In genomic region chr2:237692601-237693079, GRCh38 we compare ENCODE assay signal across 8 cellular contexts.
DNase-seq lines count a peak whose midpoint lies in the region; ATAC-seq and TF ChIP-seq lines count a peak whose summit lies in the region.

No MANE protein-coding gene starts in this region.

- DNase-seq in BJ (ENCODE audit: low read depth) (no peak), Karpas-422 (peak; percentile 65), H4 (ENCODE audit: low spot score) (no peak), AG08395 (ENCODE audit: low spot score) (no peak)
- DNase-seq in activated naive CD8-positive, alpha-beta T cell treated with anti-CD3 and anti-CD28 coated beads, Interleukin-2, amount 10 ng/mL, durations not matched to agents 7 days and 5 days: no peak

- H4K20me1 ChIP-seq in Karpas-422 (ENCODE audit: insufficient read depth, low read depth, low read length): peaks cover 47% of the 10 kb centered on the region

- 0 out of 2 replicates have a peak, but pooled peaks cover 12% of the 10 kb centered on the region for H3K79me2 ChIP-seq in Karpas-422 (ENCODE audit: low read length)

- H3K4me3 Mint-ChIP-seq in activated naive CD8-positive, alpha-beta T cell treated with anti-CD3 and anti-CD28 coated beads, Interleukin-2, amount 10 ng/mL, durations not matched to agents 7 days and 5 days: peak overlapping the region; percentile 97

- H3K9me2 ChIP-seq in Karpas-422 (replicated peaks; ENCODE audit: insufficient read depth, low read length): no peaks in the 10 kb centered on the region

- POLR2A ChIA-PET in BJ (lab: Charles Lee): no interaction called here
- POLR2A ChIA-PET in activated naive CD8-positive, alpha-beta T cell treated with anti-CD3 and anti-CD28 coated beads, Interleukin-2, amount 10 ng/mL, durations not matched to agents 7 days and 5 days (lab: Charles Lee): interaction anchor here (0.8 to 9.4 kb wide), 9 partner anchors 9 to 111 kb away, joined by 3 to 187 read pairs (median 4); no protein-coding TSS in a partner anchor

- no peaks in the 10 kb centered on the region for H3K36me3 ChIP-seq in BJ (ENCODE audit: control insufficient read depth, insufficient read depth, low read length)
- H3K36me3 ChIP-seq in Karpas-422 (ENCODE audit: insufficient read depth, low read length): no peaks in the 10 kb centered on the region

- CTCF ChIA-PET in BJ (lab: Yijun Ruan, JAX): interaction anchor here (0.8 to 2.7 kb wide), 5 partner anchors 10 to 120 kb away, joined by 3 to 9 read pairs (median 4); no protein-coding TSS in a partner anchor

- peak overlapping the region; percentile 83 for H3K4me3 ChIP-seq in BJ (ENCODE audit: low read depth, low read length)
- peak overlapping the region; percentile 90 for H3K4me3 ChIP-seq in Karpas-422 (ENCODE audit: low read length)
- H3K4me3 ChIP-seq in iPS-11a (ENCODE audit: low read depth, low read length): peak overlapping the region; percentile 78
- H3K4me3 ChIP-seq in skin epidermis: peak overlapping the region; percentile 73 to 95 (median 90)

- no peaks in the 10 kb centered on the region for H3K9me3 ChIP-seq in Karpas-422 (ENCODE audit: low read length)

- peak; percentile 3 for ATAC-seq in GM19328 (IDR thresholded peaks at IDR 0.05; ENCODE audit: unreplicated experiment)
- ATAC-seq in activated naive CD8-positive, alpha-beta T cell treated with anti-CD3 and anti-CD28 coated beads, Interleukin-2, amount 10 ng/mL, durations not matched to agents 7 days and 5 days (ENCODE audit: low read depth): peak; percentile 0

- H2AFZ ChIP-seq in Karpas-422 (ENCODE audit: low read length): peak overlapping the region; percentile 98

- peak overlapping the region; percentile 96 for H3K27ac Mint-ChIP-seq in activated naive CD8-positive, alpha-beta T cell treated with anti-CD3 and anti-CD28 coated beads, Interleukin-2, amount 10 ng/mL, durations not matched to agents 7 days and 5 days

- no peaks in the 10 kb centered on the region for H3K9me3 Mint-ChIP-seq in activated naive CD8-positive, alpha-beta T cell treated with anti-CD3 and anti-CD28 coated beads, Interleukin-2, amount 10 ng/mL, durations not matched to agents 7 days and 5 days

- peak overlapping the region; percentile 93 for H3K4me2 ChIP-seq in Karpas-422 (ENCODE audit: low read depth, low read length, poor library complexity, severe bottlenecking)

- H3K9ac ChIP-seq in Karpas-422 (ENCODE audit: low read length): peak overlapping the region; percentile 91

- H3K27me3 ChIP-seq in BJ (ENCODE audit: control insufficient read depth, insufficient read depth, low read length): no peaks in the 10 kb centered on the region
- H3K27me3 ChIP-seq in Karpas-422 (ENCODE audit: low read length): no peaks in the 10 kb centered on the region; the same call in 1 of the 2 replicates

- no peak for TF ChIP-seq CTCF in BJ (IDR thresholded peaks at IDR 0.05; ENCODE audit: insufficient read depth, low read depth, low read length)

- peaks cover 18% of the 10 kb centered on the region for H3K36me3 Mint-ChIP-seq in activated naive CD8-positive, alpha-beta T cell treated with anti-CD3 and anti-CD28 coated beads, Interleukin-2, amount 10 ng/mL, durations not matched to agents 7 days and 5 days

- H3K27ac ChIP-seq in Karpas-422 (ENCODE audit: low read length): no peak overlapping the region
- H3K27ac ChIP-seq in skin epidermis: peak overlapping the region; percentile 86 to 100 (median 98)

- peaks cover 62% of the 10 kb centered on the region for H3K4me1 Mint-ChIP-seq in activated naive CD8-positive, alpha-beta T cell treated with anti-CD3 and anti-CD28 coated beads, Interleukin-2, amount 10 ng/mL, durations not matched to agents 7 days and 5 days

- no peaks in the 10 kb centered on the region for H3K27me3 Mint-ChIP-seq in activated naive CD8-positive, alpha-beta T cell treated with anti-CD3 and anti-CD28 coated beads, Interleukin-2, amount 10 ng/mL, durations not matched to agents 7 days and 5 days

- H3K4me1 ChIP-seq in Karpas-422 (ENCODE audit: low read length): peaks cover 43% of the 10 kb centered on the region
